Comparison of ENCODE assay signal across 18 cellular contexts in genomic region chrX:39017062-39017461, GRCh38.
DNase-seq lines count a peak whose midpoint lies in the region; ATAC-seq, FAIRE-seq and TF ChIP-seq lines count a peak whose summit lies in the region.
"Had no signal": no experiment of that assay in that cellular context is flagged by ENCODE, and none has a peak within 500 bp of the region (broad histone marks: within the 10 kb centered on the region; RNA-seq: fewer than 3 reads in every experiment).

No MANE protein-coding gene starts in this region.

- TF ChIP-seq RAD21 in HepG2 (CRISPR knock-in tag; IDR thresholded peaks at IDR 0.05) = no peak

- no peaks in the 10 kb centered on the region for H3K79me2 ChIP-seq in HepG2 (ENCODE audit: insufficient read depth, low read length)

- H2AFZ ChIP-seq in HepG2 (ENCODE audit: low read length) = no peak overlapping the region

- TF ChIP-seq CTCF in body of pancreas (IDR thresholded peaks at IDR 0.05) (peak in 4 of 7 experiments; percentile 48 to 60 (median 53)), HepG2 (CRISPR knock-in tag; IDR thresholded peaks at IDR 0.05) (peak; percentile 28), stomach (IDR thresholded peaks at IDR 0.05) (peak in 3 of 7 experiments; percentile 8 to 26 (median 17)), GM10248 (IDR thresholded peaks at IDR 0.05; ENCODE audit: control extremely low read depth, extremely low read depth, low read depth, missing control alignments) (no peak), dorsolateral prefrontal cortex (IDR thresholded peaks at IDR 0.05 in 54 of 56, conservative IDR thresholded peaks at IDR 0.05 in 2 of 56; ENCODE audit: low read depth in 1 of 56, partially characterized antibody in 56 of 56) (no peak)

- CTCF ChIA-PET in HepG2 (lab: Yijun Ruan, JAX; ENCODE audit: low intra/inter-chr PET ratio, low total read pairs) (no interaction called here), GM10248 (lab: Yijun Ruan, JAX) (no interaction called here)

- BruUV-seq in HepG2 (replicated peaks; lab: Mats Ljungman, UMichigan) = no TSS peak

- 46 to 63% methylated on average over 4 of the region's 4 CpGs for WGBS in body of pancreas, 2 donors
- 15% methylated on average over 3 of the region's 4 CpGs for WGBS in HepG2 (ENCODE audit: low lambda C conversion rate)
- WGBS in stomach, 5 donors = 43 to 64% (median 63%) methylated on average over 4 of the region's 4 CpGs

- H3K9ac ChIP-seq in HUES48 (ENCODE audit: low read depth, low read length) (no peak overlapping the region), HepG2 (ENCODE audit: insufficient read depth, low read depth, low read length) (no peak overlapping the region)

- in situ Hi-C loops in HepG2 (cut with HindIII; ENCODE audit: extremely low pct_ligation_motif_present, low pct_unique_long_range_greater_than_20kb) = no loop called here

- H3K9me3 ChIP-seq in HUES48 (ENCODE audit: control insufficient read depth, insufficient read depth, low read length) (no peaks in the 10 kb centered on the region), body of pancreas (no peaks in the 10 kb centered on the region), HepG2 (ENCODE audit: low read length) (no peaks in the 10 kb centered on the region), stomach (no peaks in the 10 kb centered on the region)
- H3K9me3 ChIP-seq: HAP-1 had no signal

- FAIRE-seq in HepG2 (lab: Jason Lieb, UNC) = no peak
- FAIRE-seq: GM12891, GM19239 had no signal

- DNase-seq in body of pancreas (peak; percentile 41 to 73 (median 55)), HepG2 (ENCODE audit: low spot score) (peak; percentile 3), stomach (no peak), GM10248 (ENCODE audit: extremely low spot score) (no peak), dorsolateral prefrontal cortex (no peak), NCI-H1417 treated with DMSO at 0.1 percent for 48 hours (lab: John Stamatoyannopoulos, UW) (no peak), NCI-H226 (no peak)
- DNase-seq: C1 segment of cervical spinal cord, KG1, NCI-H1092 treated with DMSO at 0.1 percent for 48 hours, NCI-H1694 treated with DMSO at 0.1 percent for 48 hours, NCI-H446 treated with DMSO at 0.1 percent for 48 hours, NCI-H748 treated with DMSO at 0.1 percent for 48 hours, SHP77 treated with DMSO at 0.1 percent for 48 hours had no signal

- no peaks in the 10 kb centered on the region for H3K36me3 ChIP-seq in HUES48 (ENCODE audit: control insufficient read depth, insufficient read depth, low read length)
- no peaks in the 10 kb centered on the region for H3K36me3 ChIP-seq in body of pancreas (replicated peaks in 1 of 2; ENCODE audit: insufficient read depth in 1 of 2, low read depth in 2 of 2)
- H3K36me3 ChIP-seq in HepG2 (replicated peaks in 1 of 2; ENCODE audit: control insufficient read depth in 1 of 2, insufficient read depth in 2 of 2, low read length in 2 of 2) = no peaks in the 10 kb centered on the region
- H3K36me3 ChIP-seq in stomach = no peaks in the 10 kb centered on the region
- H3K36me3 ChIP-seq: HAP-1 had no signal

- no peak for TF ChIP-seq POLR2A in body of pancreas (IDR thresholded peaks at IDR 0.05)
- TF ChIP-seq POLR2A in HepG2 (IDR thresholded peaks at IDR 0.05; ENCODE audit: insufficient read depth in 1 of 2, low read depth in 2 of 2, low read length in 2 of 2) = no peak
- no peak for TF ChIP-seq POLR2A in stomach (IDR thresholded peaks at IDR 0.05)

- POLR2A ChIA-PET in HepG2 (lab: Yijun Ruan, JAX) (interaction anchor here (1.2 kb wide), 1 partner anchor 213 kb away, joined by 3 read pairs; no protein-coding TSS in a partner anchor), GM10248 (lab: Yijun Ruan, JAX) (no interaction called here)

- TF ChIP-seq EP300 in HepG2 (IDR thresholded peaks at IDR 0.05; ENCODE audit: low read depth in 2 of 2, low read length in 2 of 2) (no peak), HepG2 (CRISPR knock-in tag; IDR thresholded peaks at IDR 0.05; ENCODE audit: borderline replicate concordance) (no peak), stomach (IDR thresholded peaks at IDR 0.05) (no peak)

- H4K20me1 ChIP-seq in HepG2 (ENCODE audit: insufficient read depth, low read length) = no peaks in the 10 kb centered on the region

- intact Hi-C loops in body of pancreas (cut with DNase I) (no loop called here), HepG2 (cut with micrococcal nuclease; ENCODE audit: unreplicated experiment) (no loop called here), stomach (cut with DNase I; ENCODE audit: low total_unique reads) (no loop called here), dorsolateral prefrontal cortex (cut with DNase I) (no loop called here)

- ATAC-seq in body of pancreas (peak; percentile 74), HepG2 (peak; percentile 68)

- 0 out of 2 replicates have a peak, but pooled peaks cover 3% of the 10 kb centered on the region for H3K27me3 ChIP-seq in HUES48 (ENCODE audit: control insufficient read depth, insufficient read depth, low read length)
- H3K27me3 ChIP-seq in body of pancreas = no peaks in the 10 kb centered on the region
- H3K27me3 ChIP-seq in HepG2 (ENCODE audit: control insufficient read depth in 1 of 2, insufficient read depth in 2 of 2, low read length in 2 of 2) = no peaks in the 10 kb centered on the region
- peaks cover 0 to 11% (median 0%) of the 10 kb centered on the region in 3 donors for H3K27me3 ChIP-seq in stomach
- peaks cover 0 to 64% (median 7%) of the 10 kb centered on the region in 45 donors for H3K27me3 ChIP-seq in dorsolateral prefrontal cortex

- H3K4me3 ChIP-seq in HUES48 (ENCODE audit: low read depth, low read length) (no peak overlapping the region), body of pancreas (no peak overlapping the region), HepG2 (replicated peaks in 1 of 3; ENCODE audit: insufficient read depth in 1 of 3, low read depth in 2 of 3, low read length in 3 of 3) (no peak overlapping the region), stomach (no peak overlapping the region), dorsolateral prefrontal cortex (no peak overlapping the region)
- H3K4me3 ChIP-seq: HAP-1 had no signal

- H3K4me2 ChIP-seq in HepG2 (ENCODE audit: low read depth, low read length) = peak overlapping the region; percentile 39

- peak overlapping the region; percentile 53 for H3K27ac ChIP-seq in HUES48 (ENCODE audit: low read depth, low read length)
- peak overlapping the region in 3 of 4 donors; percentile 54 to 59 (median 55) for H3K27ac ChIP-seq in body of pancreas
- H3K27ac ChIP-seq in HepG2 (ENCODE audit: extremely low read length, insufficient read depth, low read length) = no peak overlapping the region
- peak overlapping the region; percentile 38 to 61 (median 58) for H3K27ac ChIP-seq in stomach
- no peak overlapping the region for H3K27ac ChIP-seq in dorsolateral prefrontal cortex

- H3K4me1 ChIP-seq in HUES48 (ENCODE audit: control insufficient read depth, insufficient read depth, low read length) (0 out of 2 replicates have a peak, but pooled peaks cover 12% of the 10 kb centered on the region), body of pancreas (peaks cover 41% of the 10 kb centered on the region), HepG2 (ENCODE audit: insufficient read depth, low read length) (peaks cover 53% of the 10 kb centered on the region), stomach (peaks cover 0 to 21% (median 10%) of the 10 kb centered on the region in 4 donors)
- H3K4me1 ChIP-seq: HAP-1 had no signal

TF ChIP-seq in HepG2, 621 proteins besides CTCF, POLR2A, EP300 and RAD21:
- TF ChIP-seq PLRG1 (conservative IDR thresholded peaks at IDR 0.05) (no peak), STAG1 (CRISPR knock-in tag; IDR thresholded peaks at IDR 0.05) (peak; percentile 42)

Comparison
In these comparisons a context has a peak if more than half of its experiments do, and no peak if none do; other contexts are left out.
1. H3K27ac ChIP-seq: peak in HUES48 (single experiment), body of pancreas (3 of 4) and stomach (5 of 5); none in HepG2 (single experiment) and dorsolateral prefrontal cortex (0 of 59).
2. DNase-seq: peak in body of pancreas (4 of 4) and HepG2 (single experiment); none in stomach (single experiment), GM10248 (single experiment), dorsolateral prefrontal cortex (0 of 10), NCI-H1417 treated with DMSO at 0.1 percent for 48 hours (single experiment) and NCI-H226 (single experiment).
3. CTCF ChIP-seq: peak in body of pancreas (4 of 7) and HepG2 (single experiment); none in GM10248 (single experiment) and dorsolateral prefrontal cortex (0 of 56).